In the genomic region with DNA sequence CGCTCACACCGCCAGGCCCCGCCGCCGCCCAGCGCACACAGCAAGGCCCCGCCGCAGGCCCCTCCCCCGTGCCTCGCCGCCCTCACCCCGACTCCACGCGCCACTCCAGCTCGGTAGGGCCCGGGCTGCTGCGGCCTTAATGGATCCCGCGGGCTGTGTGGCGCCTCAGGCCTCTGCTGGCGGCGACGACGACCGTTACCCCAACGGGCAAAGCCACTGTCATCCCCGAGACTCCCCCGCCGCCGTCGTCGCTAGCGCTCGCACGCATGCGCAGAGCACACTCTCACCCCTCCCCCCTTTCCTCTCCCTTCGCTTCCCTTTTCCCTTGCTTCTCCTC, we compare ENCODE assay signal across 8 cellular contexts. TPM values are rescaled to one million over a fixed set of nuclear protein-coding genes. Genes with fewer than 3 reads are reported as not detected.
A peak's percentile ranks its signal among the peaks of the same experiment; 100 is the strongest.
DNase-seq lines count a peak whose midpoint lies in the region; ATAC-seq, FAIRE-seq and TF ChIP-seq lines count a peak whose summit lies in the region.

A gene with protein sequence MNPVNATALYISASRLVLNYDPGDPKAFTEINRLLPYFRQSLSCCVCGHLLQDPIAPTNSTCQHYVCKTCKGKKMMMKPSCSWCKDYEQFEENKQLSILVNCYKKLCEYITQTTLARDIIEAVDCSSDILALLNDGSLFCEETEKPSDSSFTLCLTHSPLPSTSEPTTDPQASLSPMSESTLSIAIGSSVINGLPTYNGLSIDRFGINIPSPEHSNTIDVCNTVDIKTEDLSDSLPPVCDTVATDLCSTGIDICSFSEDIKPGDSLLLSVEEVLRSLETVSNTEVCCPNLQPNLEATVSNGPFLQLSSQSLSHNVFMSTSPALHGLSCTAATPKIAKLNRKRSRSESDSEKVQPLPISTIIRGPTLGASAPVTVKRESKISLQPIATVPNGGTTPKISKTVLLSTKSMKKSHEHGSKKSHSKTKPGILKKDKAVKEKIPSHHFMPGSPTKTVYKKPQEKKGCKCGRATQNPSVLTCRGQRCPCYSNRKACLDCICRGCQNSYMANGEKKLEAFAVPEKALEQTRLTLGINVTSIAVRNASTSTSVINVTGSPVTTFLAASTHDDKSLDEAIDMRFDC (minus strand): TSS at position 272 of the 337 bp plus-strand sequence. CDS start 1,222 bp downstream, outside the sequence.

- peak within 1 kb of the TSS; percentile 93 for H3K27ac Mint-ChIP-seq in MCF 10A (ENCODE audit: low read depth, unreplicated experiment)

- peaks cover 19% of the 10 kb centered on the region for H3K4me1 Mint-ChIP-seq in MCF 10A (ENCODE audit: insufficient read depth, unreplicated experiment)

- POLR2A ChIA-PET in MCF 10A (lab: Yijun Ruan, JAX) (interaction anchor here (0.6 to 5.6 kb wide), 39 partner anchors 10 to 1711 kb away, joined by 3 to 43 read pairs (median 4); a partner anchor contains a TSS), HepG2 (lab: Yijun Ruan, JAX) (interaction anchor here (0.7 to 4.9 kb wide), 25 partner anchors 10 to 1991 kb away, joined by 3 to 131 read pairs (median 4); a partner anchor contains a TSS)

- H3K4me3 ChIP-seq in GM12875 (ENCODE audit: low read depth, low read length) (peak within 1 kb of the TSS; percentile 97), HUES48 (ENCODE audit: low read depth, low read length) (peak within 1 kb of the TSS; percentile 81), HepG2 (replicated peaks in 1 of 3; ENCODE audit: insufficient read depth in 1 of 3, low read depth in 2 of 3, low read length in 3 of 3) (peak within 1 kb of the TSS; percentile 80 to 93 (median 89)), testis (peak within 1 kb of the TSS; percentile 93 to 94)

- no peak within 1 kb of the TSS for H2AFZ ChIP-seq in HepG2 (ENCODE audit: low read length)

- H3K4me1 ChIP-seq in HUES48 (ENCODE audit: control insufficient read depth, insufficient read depth, low read length), result peaks cover 23% of the 10 kb centered on the region
- H3K4me1 ChIP-seq in HepG2 (ENCODE audit: insufficient read depth, low read length), result peaks cover 28% of the 10 kb centered on the region
- peaks cover 22% of the 10 kb centered on the region for H3K4me1 ChIP-seq in testis

- H3K36me3 Mint-ChIP-seq in MCF 10A (ENCODE audit: insufficient read depth, unreplicated experiment), result peaks cover 23% of the 10 kb centered on the region

- no peaks in the 10 kb centered on the region for H3K27me3 ChIP-seq in HUES48 (ENCODE audit: control insufficient read depth, insufficient read depth, low read length)
- no peaks in the 10 kb centered on the region for H3K27me3 ChIP-seq in HepG2 (ENCODE audit: control insufficient read depth in 1 of 2, insufficient read depth in 2 of 2, low read length in 2 of 2)
- H3K27me3 ChIP-seq in testis, result no peaks in the 10 kb centered on the region

- ATAC-seq in HepG2 (no peak; the same call in 2 of the 3 replicates), GM18498 (IDR thresholded peaks at IDR 0.05; ENCODE audit: unreplicated experiment) (no peak)

- H3K9ac ChIP-seq in HUES48 (ENCODE audit: low read depth, low read length) (peak within 1 kb of the TSS; percentile 94), HepG2 (ENCODE audit: insufficient read depth, low read depth, low read length) (peak within 1 kb of the TSS; percentile 99)

- H3K4me2 ChIP-seq in HepG2 (ENCODE audit: low read depth, low read length), result peak within 1 kb of the TSS; percentile 79

- TF ChIP-seq CTCF in GM12875 (IDR thresholded peaks at IDR 0.05; ENCODE audit: borderline replicate concordance, insufficient read depth, low read depth, low read length) (no peak), MCF 10A (IDR thresholded peaks at IDR 0.05; ENCODE audit: unreplicated experiment) (no peak), HepG2 (CRISPR knock-in tag; IDR thresholded peaks at IDR 0.05) (no peak), testis (IDR thresholded peaks at IDR 0.05) (no peak)

- peaks cover 42% of the 10 kb centered on the region for H4K20me1 ChIP-seq in HepG2 (ENCODE audit: insufficient read depth, low read length)

- TF ChIP-seq EP300 in HepG2 (IDR thresholded peaks at IDR 0.05; ENCODE audit: low read depth in 2 of 2, low read length in 2 of 2), result no peak
- no peak for TF ChIP-seq EP300 in HepG2 (CRISPR knock-in tag; IDR thresholded peaks at IDR 0.05; ENCODE audit: borderline replicate concordance)

- H3K9me3 Mint-ChIP-seq in MCF 10A (ENCODE audit: unreplicated experiment), result no peaks in the 10 kb centered on the region

- H3K27ac ChIP-seq in HUES48 (ENCODE audit: low read depth, low read length), result peak within 1 kb of the TSS; percentile 97
- peak within 1 kb of the TSS; percentile 92 for H3K27ac ChIP-seq in HepG2 (ENCODE audit: extremely low read length, insufficient read depth, low read length)
- H3K27ac ChIP-seq in testis, result peak within 1 kb of the TSS; percentile 99 to 100

- intact Hi-C loops in MCF 10A (cut with micrococcal nuclease) (loop anchor here (1.0 to 10.0 kb wide), 4 partner anchors 53 to 199 kb away; a partner anchor contains a TSS), HepG2 (cut with micrococcal nuclease; ENCODE audit: unreplicated experiment) (loop anchor here (1.0 to 10.0 kb wide), 2 partner anchors 54 to 559 kb away; a partner anchor contains a TSS), testis (cut with DNase I; ENCODE audit: low total_unique reads) (loop anchor here (5.0 to 10.0 kb wide), 2 partner anchors 56 to 121 kb away; a partner anchor contains a TSS)

- TF ChIP-seq POLR2A in HepG2 (IDR thresholded peaks at IDR 0.05; ENCODE audit: insufficient read depth in 1 of 2, low read depth in 2 of 2, low read length in 2 of 2), result peak in 1 of 2 experiments; percentile 2; a peak in 1 of 4 replicates
- no peak for TF ChIP-seq POLR2A in testis (IDR thresholded peaks at IDR 0.05)

- no peak for DNase-seq in MCF 10A (ENCODE audit: unreplicated experiment)
- DNase-seq in HepG2 (ENCODE audit: low spot score), result no peak
- DNase-seq in testis, result no peak
- DNase-seq in GDM1 (lab: John Stamatoyannopoulos, UW), result no peak
- no peak for DNase-seq in cortex of kidney (lab: John Stamatoyannopoulos, UW)

- TF ChIP-seq RAD21 in HepG2 (CRISPR knock-in tag; IDR thresholded peaks at IDR 0.05), result peak; percentile 36; the same call in 1 of the 2 replicates

- no peaks in the 10 kb centered on the region; the same call in 1 of the 2 replicates for H3K9me3 ChIP-seq in HUES48 (ENCODE audit: control insufficient read depth, insufficient read depth, low read length)
- H3K9me3 ChIP-seq in HepG2 (ENCODE audit: low read length), result no peaks in the 10 kb centered on the region
- H3K9me3 ChIP-seq in testis, result no peaks in the 10 kb centered on the region

- H3K27me3 Mint-ChIP-seq in MCF 10A (ENCODE audit: insufficient read depth, unreplicated experiment), result no peaks in the 10 kb centered on the region

- CTCF ChIA-PET in MCF 10A (lab: Yijun Ruan, JAX) (interaction anchor here (0.6 to 1.5 kb wide), 8 partner anchors 19 to 1987 kb away, joined by 3 to 6 read pairs (median 4); a partner anchor contains a TSS), HepG2 (lab: Yijun Ruan, JAX; ENCODE audit: low intra/inter-chr PET ratio, low total read pairs) (no interaction called here)

- H3K36me3 ChIP-seq in HUES48 (ENCODE audit: control insufficient read depth, insufficient read depth, low read length) (no peaks in the 10 kb centered on the region), HepG2 (replicated peaks in 1 of 2; ENCODE audit: control insufficient read depth in 1 of 2, insufficient read depth in 2 of 2, low read length in 2 of 2) (no peaks in the 10 kb centered on the region), testis (ENCODE audit: low read depth, missing control alignments) (no peaks in the 10 kb centered on the region)

- FAIRE-seq in HepG2 (lab: Jason Lieb, UNC), result no peak

- H3K4me3 Mint-ChIP-seq in MCF 10A (ENCODE audit: unreplicated experiment), result peak within 1 kb of the TSS; percentile 82

- WGBS in HepG2 (ENCODE audit: low lambda C conversion rate), result 1% methylated on average over 14 of the region's 37 CpGs
- WGBS in testis, 2 donors, result 0 to 2% methylated on average over 25 to 37 of the region's 37 CpGs

- BruUV-seq in MCF 10A (replicated peaks; lab: Mats Ljungman, UMichigan) (no TSS peak), HepG2 (replicated peaks; lab: Mats Ljungman, UMichigan) (no TSS peak)

- H3K79me2 ChIP-seq in HepG2 (ENCODE audit: insufficient read depth, low read length), result peaks cover 53% of the 10 kb centered on the region

- in situ Hi-C loops in HepG2 (cut with HindIII; ENCODE audit: extremely low pct_ligation_motif_present, low pct_unique_long_range_greater_than_20kb), result loop anchor here (5.0 kb wide), 1 partner anchor 51 kb away; no protein-coding TSS in a partner anchor

RNA-seq across cellular contexts. Expression of the gene that starts here (rescaled TPM):
- total RNA-seq in MCF 10A (2022), result 24.6 and 33.4 TPM in 2 replicates
- 11.7 and 17.1 TPM in 2 replicates for total RNA-seq in HepG2 (2016; rRNA removed; fragmentation: Illumina TruSeq; extraction: Trizol)
- total RNA-seq in HepG2 (2016; cell fraction: cytosol; rRNA removed; fragmentation: Illumina TruSeq; extraction: Trizol; ENCODE audit: low read depth), result 1.8 and 2.0 TPM in 2 replicates
- total RNA-seq in HepG2 (2016; cell fraction: insoluble cytoplasmic fraction; rRNA removed; fragmentation: Illumina TruSeq; extraction: Trizol), result 10.6 and 15.3 TPM in 2 replicates
- total RNA-seq in HepG2 (2016; cell fraction: membrane; rRNA removed; fragmentation: Illumina TruSeq; extraction: Trizol), result 8.2 and 11.6 TPM in 2 replicates
- 17.1 and 20.1 TPM in 2 replicates for total RNA-seq in HepG2 (2016; cell fraction: nucleus; rRNA removed; fragmentation: Illumina TruSeq; extraction: Trizol)
- 4.8 and 6.9 TPM in 2 replicates for polyA plus RNA-seq in HepG2 (2011; rRNA removed)
- polyA plus RNA-seq in HepG2 (2011; cell fraction: cytosol; rRNA removed), result 2.3 and 3.2 TPM in 2 replicates
- 5.1 and 5.2 TPM in 2 replicates for polyA plus RNA-seq in HepG2 (2011; cell fraction: nucleus; rRNA removed)
- polyA plus RNA-seq in HepG2 (2012), result 12.3 and 16.1 TPM in 2 replicates
- polyA plus RNA-seq in HepG2 (2016; cell fraction: cytosol; fragmentation: Illumina TruSeq; extraction: Trizol; ENCODE audit: low read depth), result 0.44 and 0.52 TPM in 2 replicates
- 11.7 and 11.8 TPM in 2 replicates for polyA plus RNA-seq in HepG2 (2016; cell fraction: insoluble cytoplasmic fraction; fragmentation: Illumina TruSeq; extraction: Trizol; ENCODE audit: low read depth)
- 3.9 and 4.0 TPM in 2 replicates for polyA plus RNA-seq in HepG2 (2016; cell fraction: membrane; fragmentation: Illumina TruSeq; extraction: Trizol; ENCODE audit: low read depth)
- 21.5 and 22.8 TPM in 2 replicates for polyA plus RNA-seq in HepG2 (2016; cell fraction: nucleus; fragmentation: Illumina TruSeq; extraction: Trizol; ENCODE audit: insufficient read depth, low read depth)
- polyA minus RNA-seq in HepG2 (2011; rRNA and poly(A)+ RNA removed; ENCODE audit: low replicate concordance), result 10.5 and 12.2 TPM in 2 replicates
- 7.3 and 8.4 TPM in 2 replicates for polyA minus RNA-seq in HepG2 (2011; cell fraction: cytosol; rRNA and poly(A)+ RNA removed)
- polyA minus RNA-seq in HepG2 (2011; cell fraction: nucleus; rRNA and poly(A)+ RNA removed), result 20.3 and 20.6 TPM in 2 replicates
- 10 to 100 TPM; 48.7 to 56.9 TPM for total RNA-seq in testis
- 33.9 TPM for polyA plus RNA-seq in testis (ENCODE audit: insufficient read depth, low read depth, low replicate concordance)
